8 cellular contexts compared by ENCODE assay signal in the genomic region with DNA sequence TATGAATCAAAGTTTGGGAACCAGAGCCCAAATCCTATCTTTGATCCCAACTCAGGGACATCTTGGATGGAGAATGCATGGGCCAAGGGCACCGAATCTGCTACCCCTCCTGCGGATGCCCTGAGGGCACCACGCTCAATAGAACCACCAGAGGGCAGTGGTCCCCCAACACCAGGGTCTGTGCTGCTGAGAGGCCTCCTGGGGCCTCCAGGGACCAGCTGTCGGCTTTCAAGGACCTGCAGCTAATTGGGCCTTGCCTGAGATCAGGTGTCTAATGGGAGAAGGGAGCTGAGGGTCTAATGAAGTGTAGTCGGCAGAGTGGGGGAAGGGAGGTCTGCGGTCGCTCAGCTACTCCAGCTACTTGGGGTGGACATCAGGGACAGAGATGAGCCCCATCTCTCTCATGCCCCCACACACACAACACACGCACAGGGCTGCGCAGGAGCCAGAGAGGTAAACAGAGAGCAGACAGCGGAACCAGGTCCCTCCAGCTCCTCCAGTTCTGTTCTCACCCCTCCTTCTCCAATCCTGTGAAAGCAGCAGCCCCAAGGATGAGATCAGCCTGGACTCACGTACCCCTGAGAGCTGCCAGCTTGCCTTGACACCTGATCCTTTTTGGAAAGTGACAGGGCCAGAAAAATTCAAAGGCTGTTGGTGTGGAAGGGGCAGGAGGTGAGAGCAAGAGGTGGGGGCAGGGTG. TPM values are rescaled to one million over a fixed set of nuclear protein-coding genes. Genes with fewer than 3 reads are reported as not detected.
A peak's percentile ranks its signal among the peaks of the same experiment; 100 is the strongest.
DNase-seq lines count a peak whose midpoint lies in the region; ATAC-seq and TF ChIP-seq lines count a peak whose summit lies in the region.

No MANE protein-coding gene starts in this region.

- peak; percentile 62 for ATAC-seq in GM18858 (IDR thresholded peaks at IDR 0.05; ENCODE audit: unreplicated experiment)
- ATAC-seq in naive thymus-derived CD4-positive, alpha-beta T cell, result peak; percentile 97
- peak; percentile 94 for ATAC-seq in stimulated activated memory B cell treated with anti-CD40 and anti-IgM and Interleukin-4, amounts not matched to agents 10 μg/mL and 1 μg/mL and 100 μg/mL, for 72 hours

- no peak for TF ChIP-seq EP300 in Ishikawa (IDR thresholded peaks at IDR 0.05; ENCODE audit: borderline replicate concordance)

- DNase-seq in 8988T (peak; percentile 85), activated T-cell treated with anti-CD3 and anti-CD28 coated beads for 4 hours (peak; percentile 71), erythroblast (lab: John Stamatoyannopoulos, UW) (peak; percentile 53 to 66)
- peak; percentile 61 to 83 (median 75) for DNase-seq in naive thymus-derived CD4-positive, alpha-beta T cell

- H3K9me3 Mint-ChIP-seq in naive thymus-derived CD4-positive, alpha-beta T cell, result no peaks in the 10 kb centered on the region
- no peaks in the 10 kb centered on the region for H3K9me3 Mint-ChIP-seq in stimulated activated memory B cell treated with anti-CD40 and anti-IgM and Interleukin-4, amounts not matched to agents 10 μg/mL and 1 μg/mL and 100 μg/mL, for 72 hours

- no peaks in the 10 kb centered on the region for H3F3A ChIP-seq in OCI-LY1 (ENCODE audit: insufficient read depth, low read length)

- no peaks in the 10 kb centered on the region for H3K9me3 ChIP-seq in OCI-LY1 (ENCODE audit: low read length)
- no peaks in the 10 kb centered on the region for H3K9me3 ChIP-seq in naive thymus-derived CD4-positive, alpha-beta T cell (ENCODE audit: control insufficient read depth in 2 of 3, low read length in 3 of 3)

- peaks cover 3 to 52% (median 23%) of the 10 kb centered on the region in 5 donors for H3K36me3 Mint-ChIP-seq in naive thymus-derived CD4-positive, alpha-beta T cell
- peaks cover 78% of the 10 kb centered on the region for H3K36me3 Mint-ChIP-seq in stimulated activated memory B cell treated with anti-CD40 and anti-IgM and Interleukin-4, amounts not matched to agents 10 μg/mL and 1 μg/mL and 100 μg/mL, for 72 hours

- H3K27ac ChIP-seq in OCI-LY1 (ENCODE audit: low read depth, low read length, poor library complexity, severe bottlenecking), result peak overlapping the region; percentile 31
- H3K27ac ChIP-seq in naive thymus-derived CD4-positive, alpha-beta T cell (ENCODE audit: low read depth, low read length), result peak overlapping the region; percentile 4

- H4K20me1 ChIP-seq in OCI-LY1 (ENCODE audit: insufficient read depth, low read length), result no peaks in the 10 kb centered on the region

- no peak overlapping the region for H3K9ac ChIP-seq in OCI-LY1 (ENCODE audit: low read length)

- peak overlapping the region; percentile 54 to 92 (median 73) for H3K27ac Mint-ChIP-seq in naive thymus-derived CD4-positive, alpha-beta T cell
- peak overlapping the region; percentile 79 for H3K27ac Mint-ChIP-seq in stimulated activated memory B cell treated with anti-CD40 and anti-IgM and Interleukin-4, amounts not matched to agents 10 μg/mL and 1 μg/mL and 100 μg/mL, for 72 hours

- H3K27me3 Mint-ChIP-seq in naive thymus-derived CD4-positive, alpha-beta T cell, result no peaks in the 10 kb centered on the region
- H3K27me3 Mint-ChIP-seq in stimulated activated memory B cell treated with anti-CD40 and anti-IgM and Interleukin-4, amounts not matched to agents 10 μg/mL and 1 μg/mL and 100 μg/mL, for 72 hours, result no peaks in the 10 kb centered on the region

- no peaks in the 10 kb centered on the region for H3K9me2 ChIP-seq in OCI-LY1 (ENCODE audit: low read depth, low read length)

- no peak overlapping the region for H3K4me3 ChIP-seq in OCI-LY1 (ENCODE audit: low read depth, low read length, poor library complexity, severe bottlenecking)
- no peak overlapping the region for H3K4me3 ChIP-seq in naive thymus-derived CD4-positive, alpha-beta T cell (ENCODE audit: low read length)

- H2AFZ ChIP-seq in OCI-LY1 (ENCODE audit: low read length), result no peak overlapping the region

- H3K4me3 Mint-ChIP-seq in naive thymus-derived CD4-positive, alpha-beta T cell, result no peak overlapping the region
- H3K4me3 Mint-ChIP-seq in stimulated activated memory B cell treated with anti-CD40 and anti-IgM and Interleukin-4, amounts not matched to agents 10 μg/mL and 1 μg/mL and 100 μg/mL, for 72 hours, result peak overlapping the region; percentile 31

- no peak overlapping the region for H3K4me2 ChIP-seq in OCI-LY1 (ENCODE audit: low read length)

- peak; percentile 79 for TF ChIP-seq RAD21 in Ishikawa (IDR thresholded peaks at IDR 0.05; ENCODE audit: low read depth)

- CTCF ChIA-PET in naive thymus-derived CD4-positive, alpha-beta T cell (lab: Charles Lee), result interaction anchor here (0.6 to 22.5 kb wide), 18 partner anchors 9 to 1560 kb away, joined by 3 to 434 read pairs (median 5); a partner anchor contains a TSS

- H3K4me1 ChIP-seq in OCI-LY1 (ENCODE audit: insufficient read depth, low read length, severe bottlenecking), result peaks cover 10% of the 10 kb centered on the region
- peaks cover 0 to 8% of the 10 kb centered on the region in 2 donors for H3K4me1 ChIP-seq in naive thymus-derived CD4-positive, alpha-beta T cell (ENCODE audit: control insufficient read depth in 2 of 2, insufficient read depth in 2 of 2, low read length in 2 of 2)

- no peaks in the 10 kb centered on the region for H3K79me2 ChIP-seq in OCI-LY1 (ENCODE audit: insufficient read depth, low read length)

- TF ChIP-seq POLR2A in erythroblast (IDR thresholded peaks at IDR 0.05; ENCODE audit: low read length), result no peak

- peaks cover 3 to 32% (median 11%) of the 10 kb centered on the region in 7 donors for H3K4me1 Mint-ChIP-seq in naive thymus-derived CD4-positive, alpha-beta T cell
- H3K4me1 Mint-ChIP-seq in stimulated activated memory B cell treated with anti-CD40 and anti-IgM and Interleukin-4, amounts not matched to agents 10 μg/mL and 1 μg/mL and 100 μg/mL, for 72 hours, result peaks cover 72% of the 10 kb centered on the region

- TF ChIP-seq CTCF in OCI-LY1 (IDR thresholded peaks at IDR 0.05; ENCODE audit: low read length), result peak; percentile 57

- intact Hi-C loops in naive thymus-derived CD4-positive, alpha-beta T cell (cut with micrococcal nuclease), result loop anchor here (1.0 to 5.0 kb wide), 6 partner anchors 14 to 361 kb away; a partner anchor contains a TSS

- POLR2A ChIA-PET in naive thymus-derived CD4-positive, alpha-beta T cell (lab: Charles Lee), result interaction anchor here (0.8 to 2.5 kb wide), 6 partner anchors 31 to 62 kb away, joined by 3 to 21 read pairs (median 5); a partner anchor contains a TSS

- peaks cover 92% of the 10 kb centered on the region for H3K36me3 ChIP-seq in OCI-LY1 (ENCODE audit: insufficient read depth, low read length)
- H3K36me3 ChIP-seq in naive thymus-derived CD4-positive, alpha-beta T cell (ENCODE audit: control insufficient read depth in 2 of 3, insufficient read depth in 3 of 3, low read length in 3 of 3), result peaks cover 6 to 87% (median 27%) of the 10 kb centered on the region in 3 experiments

- H3K27me3 ChIP-seq in OCI-LY1 (ENCODE audit: insufficient read depth, low read length), result no peaks in the 10 kb centered on the region
- no peaks in the 10 kb centered on the region for H3K27me3 ChIP-seq in naive thymus-derived CD4-positive, alpha-beta T cell (ENCODE audit: control insufficient read depth in 2 of 2, insufficient read depth in 2 of 2, low read length in 2 of 2)

TF ChIP-seq in Ishikawa, 13 proteins besides CTCF, POLR2A, EP300 and RAD21:
- TF ChIP-seq FOXM1 (IDR thresholded peaks at IDR 0.05; ENCODE audit: borderline replicate concordance, low read depth), result no peak
- no peak for TF ChIP-seq EGR1 (IDR thresholded peaks at IDR 0.05)
- TF ChIP-seq, protein P1, sequence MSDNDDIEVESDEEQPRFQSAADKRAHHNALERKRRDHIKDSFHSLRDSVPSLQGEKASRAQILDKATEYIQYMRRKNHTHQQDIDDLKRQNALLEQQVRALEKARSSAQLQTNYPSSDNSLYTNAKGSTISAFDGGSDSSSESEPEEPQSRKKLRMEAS (IDR thresholded peaks at IDR 0.05), result no peak
- no peak for TF ChIP-seq TCF12 (IDR thresholded peaks at IDR 0.05; ENCODE audit: low read depth)
- no peak for TF ChIP-seq TEAD4 (IDR thresholded peaks at IDR 0.05)
- TF ChIP-seq CEBPB (IDR thresholded peaks at IDR 0.05), result no peak
- TF ChIP-seq, protein P2, sequence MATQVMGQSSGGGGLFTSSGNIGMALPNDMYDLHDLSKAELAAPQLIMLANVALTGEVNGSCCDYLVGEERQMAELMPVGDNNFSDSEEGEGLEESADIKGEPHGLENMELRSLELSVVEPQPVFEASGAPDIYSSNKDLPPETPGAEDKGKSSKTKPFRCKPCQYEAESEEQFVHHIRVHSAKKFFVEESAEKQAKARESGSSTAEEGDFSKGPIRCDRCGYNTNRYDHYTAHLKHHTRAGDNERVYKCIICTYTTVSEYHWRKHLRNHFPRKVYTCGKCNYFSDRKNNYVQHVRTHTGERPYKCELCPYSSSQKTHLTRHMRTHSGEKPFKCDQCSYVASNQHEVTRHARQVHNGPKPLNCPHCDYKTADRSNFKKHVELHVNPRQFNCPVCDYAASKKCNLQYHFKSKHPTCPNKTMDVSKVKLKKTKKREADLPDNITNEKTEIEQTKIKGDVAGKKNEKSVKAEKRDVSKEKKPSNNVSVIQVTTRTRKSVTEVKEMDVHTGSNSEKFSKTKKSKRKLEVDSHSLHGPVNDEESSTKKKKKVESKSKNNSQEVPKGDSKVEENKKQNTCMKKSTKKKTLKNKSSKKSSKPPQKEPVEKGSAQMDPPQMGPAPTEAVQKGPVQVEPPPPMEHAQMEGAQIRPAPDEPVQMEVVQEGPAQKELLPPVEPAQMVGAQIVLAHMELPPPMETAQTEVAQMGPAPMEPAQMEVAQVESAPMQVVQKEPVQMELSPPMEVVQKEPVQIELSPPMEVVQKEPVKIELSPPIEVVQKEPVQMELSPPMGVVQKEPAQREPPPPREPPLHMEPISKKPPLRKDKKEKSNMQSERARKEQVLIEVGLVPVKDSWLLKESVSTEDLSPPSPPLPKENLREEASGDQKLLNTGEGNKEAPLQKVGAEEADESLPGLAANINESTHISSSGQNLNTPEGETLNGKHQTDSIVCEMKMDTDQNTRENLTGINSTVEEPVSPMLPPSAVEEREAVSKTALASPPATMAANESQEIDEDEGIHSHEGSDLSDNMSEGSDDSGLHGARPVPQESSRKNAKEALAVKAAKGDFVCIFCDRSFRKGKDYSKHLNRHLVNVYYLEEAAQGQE (IDR thresholded peaks at IDR 0.05; ENCODE audit: low read depth), result no peak
TF ChIP-seq in Ishikawa: peak in this region for 0.

RNA-seq across cellular contexts. Expression of a gene that starts 34.9 kb away (rescaled TPM):
- 100 to 1,000 TPM in 2 of 5 experiments, 10 to 100 TPM in 3; 69.5 to 175 (median 73.0) TPM for total RNA-seq in naive thymus-derived CD4-positive, alpha-beta T cell
- 10 to 100 TPM; 14.1 to 19.3 TPM for polyA plus RNA-seq in naive thymus-derived CD4-positive, alpha-beta T cell

RNA-seq across cellular contexts. Expression of a gene that starts 48.0 kb away (rescaled TPM):
- total RNA-seq in naive thymus-derived CD4-positive, alpha-beta T cell, result 10 to 100 TPM; 26.8 to 41.9 (median 32.5) TPM
- 1 to 10 TPM; 2.7 to 4.2 TPM for polyA plus RNA-seq in naive thymus-derived CD4-positive, alpha-beta T cell
